In the genomic region with DNA sequence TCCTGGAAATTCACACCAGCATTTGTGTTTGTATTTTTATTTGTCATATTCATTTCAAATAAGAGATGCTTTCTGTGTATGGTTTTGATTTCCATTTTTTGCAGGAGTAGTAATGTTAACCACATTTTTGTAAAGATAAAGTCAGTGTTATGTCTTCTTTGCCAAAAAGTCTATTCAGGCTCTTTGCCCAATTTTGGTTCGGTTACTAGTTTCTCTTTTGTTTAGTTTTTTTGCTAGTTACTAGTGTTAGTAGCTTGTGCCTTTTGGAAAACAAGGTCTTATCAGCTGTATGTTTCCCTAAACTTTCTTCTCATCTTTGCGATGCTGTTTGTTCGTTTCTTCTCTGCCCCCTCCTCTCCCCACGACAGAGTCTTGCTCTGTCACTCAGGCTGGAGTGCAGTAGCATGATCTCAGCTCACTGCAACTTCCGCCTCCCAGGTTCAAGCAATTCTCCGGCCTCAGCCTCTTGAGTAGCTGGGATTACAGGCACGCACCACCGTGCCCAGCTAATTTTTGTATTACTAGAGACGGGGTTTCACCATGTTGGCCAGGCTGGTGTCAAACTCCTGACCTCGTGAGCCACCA, we compare ENCODE assay signal across 1 cellular context.
TF ChIP-seq lines count a peak whose summit lies in the region.

No MANE protein-coding gene starts in this region.

TF ChIP-seq in endothelial cell of umbilical vein, 7 proteins besides CTCF, POLR2A, EP300 and RAD21:
- TF ChIP-seq EZH2 (IDR thresholded peaks at IDR 0.05; ENCODE audit: borderline replicate concordance, low read depth, low read length, severe bottlenecking) = no peak
- TF ChIP-seq GATA2 (IDR thresholded peaks at IDR 0.05; ENCODE audit: insufficient read depth, insufficient read length, low read depth, low read length) = no peak
